2 cellular contexts compared by ENCODE assay signal in genomic region chr6:140041571-140042332, GRCh38.
TF ChIP-seq lines count a peak whose summit lies in the region.

No MANE protein-coding gene starts in this region.

TF ChIP-seq in SK-N-SH, 30 proteins besides CTCF, POLR2A, EP300 and RAD21 (continued from another document):
- TF ChIP-seq PBX3 (IDR thresholded peaks at IDR 0.05), result no peak
- no peak for TF ChIP-seq GATA2 (CRISPR knock-in tag; IDR thresholded peaks at IDR 0.05)
- no peak for TF ChIP-seq TEAD4 (IDR thresholded peaks at IDR 0.05; ENCODE audit: borderline replicate concordance, insufficient read depth)
- no peak for TF ChIP-seq USF2 (IDR thresholded peaks at IDR 0.05; ENCODE audit: borderline replicate concordance, low read depth, low read length)
- TF ChIP-seq MAX (IDR thresholded peaks at IDR 0.05; ENCODE audit: low read depth), result no peak
- no peak for TF ChIP-seq ZBTB33 (IDR thresholded peaks at IDR 0.05; ENCODE audit: borderline replicate concordance, low read depth)
- no peak for TF ChIP-seq POLR2AphosphoS5 (IDR thresholded peaks at IDR 0.05; ENCODE audit: low read depth, low read length)
- no peak for TF ChIP-seq MEF2A (IDR thresholded peaks at IDR 0.05; ENCODE audit: borderline replicate concordance, low read depth)

TF ChIP-seq in SK-N-SH treated with all-trans-retinoic acid at 6 μM for 48 hours, 23 proteins besides CTCF, POLR2A, EP300 and RAD21 (continued from another document):
- TF ChIP-seq TSHZ2 (CRISPR knock-in tag; IDR thresholded peaks at IDR 0.05), result no peak
- no peak for TF ChIP-seq ZNF70 (CRISPR knock-in tag; IDR thresholded peaks at IDR 0.05)
- TF ChIP-seq ZFP3 (CRISPR knock-in tag; IDR thresholded peaks at IDR 0.05), result no peak
- TF ChIP-seq GLIS3 (CRISPR knock-in tag; IDR thresholded peaks at IDR 0.05), result no peak
- no peak for TF ChIP-seq RARB (CRISPR knock-in tag; IDR thresholded peaks at IDR 0.05)
- TF ChIP-seq ISL1 (CRISPR knock-in tag; IDR thresholded peaks at IDR 0.05), result no peak
- no peak for TF ChIP-seq ZFP30 (CRISPR knock-in tag; IDR thresholded peaks at IDR 0.05)
- TF ChIP-seq PPARA (CRISPR knock-in tag; IDR thresholded peaks at IDR 0.05; ENCODE audit: borderline replicate concordance), result no peak
- TF ChIP-seq ARNTL (CRISPR knock-in tag; IDR thresholded peaks at IDR 0.05; ENCODE audit: borderline replicate concordance, low read depth), result no peak
- no peak for TF ChIP-seq POU6F1 (CRISPR knock-in tag; IDR thresholded peaks at IDR 0.05; ENCODE audit: borderline replicate concordance, low read depth)
- TF ChIP-seq ESRRG (CRISPR knock-in tag; IDR thresholded peaks at IDR 0.05), result no peak
- TF ChIP-seq PATZ1 (CRISPR knock-in tag; IDR thresholded peaks at IDR 0.05; ENCODE audit: borderline replicate concordance), result no peak
- TF ChIP-seq CSDC2 (CRISPR knock-in tag; IDR thresholded peaks at IDR 0.05), result no peak
- no peak for TF ChIP-seq CSRNP3 (CRISPR knock-in tag; IDR thresholded peaks at IDR 0.05)
